Comparison of ENCODE assay signal across 1 cellular context in the genomic region with DNA sequence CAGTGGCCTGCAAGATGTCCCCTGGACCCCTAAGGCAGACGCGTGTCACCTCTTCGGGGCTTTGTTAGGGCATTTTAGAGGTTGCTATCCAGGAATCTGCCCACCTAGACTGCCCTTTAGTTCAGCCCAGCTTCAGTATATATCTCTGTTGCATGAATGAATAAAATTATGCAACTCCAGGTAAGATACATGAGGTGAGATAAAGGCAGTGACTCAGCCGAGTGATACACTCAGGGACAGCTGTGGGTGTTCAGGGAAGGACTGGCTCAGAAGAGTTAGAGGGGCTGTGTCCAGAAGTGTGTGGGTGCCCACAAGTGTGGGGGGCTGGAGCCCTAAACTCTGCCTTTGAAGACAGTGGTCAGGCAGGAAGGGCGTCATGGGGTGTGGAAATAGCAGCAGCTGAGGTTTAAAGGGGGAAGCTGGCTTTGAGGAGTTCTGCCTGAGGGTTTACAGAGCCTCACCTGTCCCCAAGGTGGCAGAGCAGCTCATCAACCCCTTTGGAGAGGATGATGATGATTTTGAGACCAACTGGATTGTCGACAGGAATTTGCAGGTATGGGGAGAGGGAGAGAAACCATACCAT.
TF ChIP-seq lines count a peak whose summit lies in the region.

No MANE protein-coding gene starts in this region.

TF ChIP-seq in GM23338, 12 proteins besides CTCF, POLR2A, EP300 and RAD21 (continued from another document):
- TF ChIP-seq NANOG (IDR thresholded peaks at IDR 0.05; ENCODE audit: borderline replicate concordance): no peak
- TF ChIP-seq, protein P1, sequence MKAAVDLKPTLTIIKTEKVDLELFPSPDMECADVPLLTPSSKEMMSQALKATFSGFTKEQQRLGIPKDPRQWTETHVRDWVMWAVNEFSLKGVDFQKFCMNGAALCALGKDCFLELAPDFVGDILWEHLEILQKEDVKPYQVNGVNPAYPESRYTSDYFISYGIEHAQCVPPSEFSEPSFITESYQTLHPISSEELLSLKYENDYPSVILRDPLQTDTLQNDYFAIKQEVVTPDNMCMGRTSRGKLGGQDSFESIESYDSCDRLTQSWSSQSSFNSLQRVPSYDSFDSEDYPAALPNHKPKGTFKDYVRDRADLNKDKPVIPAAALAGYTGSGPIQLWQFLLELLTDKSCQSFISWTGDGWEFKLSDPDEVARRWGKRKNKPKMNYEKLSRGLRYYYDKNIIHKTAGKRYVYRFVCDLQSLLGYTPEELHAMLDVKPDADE (IDR thresholded peaks at IDR 0.05): no peak
- TF ChIP-seq, protein P2, sequence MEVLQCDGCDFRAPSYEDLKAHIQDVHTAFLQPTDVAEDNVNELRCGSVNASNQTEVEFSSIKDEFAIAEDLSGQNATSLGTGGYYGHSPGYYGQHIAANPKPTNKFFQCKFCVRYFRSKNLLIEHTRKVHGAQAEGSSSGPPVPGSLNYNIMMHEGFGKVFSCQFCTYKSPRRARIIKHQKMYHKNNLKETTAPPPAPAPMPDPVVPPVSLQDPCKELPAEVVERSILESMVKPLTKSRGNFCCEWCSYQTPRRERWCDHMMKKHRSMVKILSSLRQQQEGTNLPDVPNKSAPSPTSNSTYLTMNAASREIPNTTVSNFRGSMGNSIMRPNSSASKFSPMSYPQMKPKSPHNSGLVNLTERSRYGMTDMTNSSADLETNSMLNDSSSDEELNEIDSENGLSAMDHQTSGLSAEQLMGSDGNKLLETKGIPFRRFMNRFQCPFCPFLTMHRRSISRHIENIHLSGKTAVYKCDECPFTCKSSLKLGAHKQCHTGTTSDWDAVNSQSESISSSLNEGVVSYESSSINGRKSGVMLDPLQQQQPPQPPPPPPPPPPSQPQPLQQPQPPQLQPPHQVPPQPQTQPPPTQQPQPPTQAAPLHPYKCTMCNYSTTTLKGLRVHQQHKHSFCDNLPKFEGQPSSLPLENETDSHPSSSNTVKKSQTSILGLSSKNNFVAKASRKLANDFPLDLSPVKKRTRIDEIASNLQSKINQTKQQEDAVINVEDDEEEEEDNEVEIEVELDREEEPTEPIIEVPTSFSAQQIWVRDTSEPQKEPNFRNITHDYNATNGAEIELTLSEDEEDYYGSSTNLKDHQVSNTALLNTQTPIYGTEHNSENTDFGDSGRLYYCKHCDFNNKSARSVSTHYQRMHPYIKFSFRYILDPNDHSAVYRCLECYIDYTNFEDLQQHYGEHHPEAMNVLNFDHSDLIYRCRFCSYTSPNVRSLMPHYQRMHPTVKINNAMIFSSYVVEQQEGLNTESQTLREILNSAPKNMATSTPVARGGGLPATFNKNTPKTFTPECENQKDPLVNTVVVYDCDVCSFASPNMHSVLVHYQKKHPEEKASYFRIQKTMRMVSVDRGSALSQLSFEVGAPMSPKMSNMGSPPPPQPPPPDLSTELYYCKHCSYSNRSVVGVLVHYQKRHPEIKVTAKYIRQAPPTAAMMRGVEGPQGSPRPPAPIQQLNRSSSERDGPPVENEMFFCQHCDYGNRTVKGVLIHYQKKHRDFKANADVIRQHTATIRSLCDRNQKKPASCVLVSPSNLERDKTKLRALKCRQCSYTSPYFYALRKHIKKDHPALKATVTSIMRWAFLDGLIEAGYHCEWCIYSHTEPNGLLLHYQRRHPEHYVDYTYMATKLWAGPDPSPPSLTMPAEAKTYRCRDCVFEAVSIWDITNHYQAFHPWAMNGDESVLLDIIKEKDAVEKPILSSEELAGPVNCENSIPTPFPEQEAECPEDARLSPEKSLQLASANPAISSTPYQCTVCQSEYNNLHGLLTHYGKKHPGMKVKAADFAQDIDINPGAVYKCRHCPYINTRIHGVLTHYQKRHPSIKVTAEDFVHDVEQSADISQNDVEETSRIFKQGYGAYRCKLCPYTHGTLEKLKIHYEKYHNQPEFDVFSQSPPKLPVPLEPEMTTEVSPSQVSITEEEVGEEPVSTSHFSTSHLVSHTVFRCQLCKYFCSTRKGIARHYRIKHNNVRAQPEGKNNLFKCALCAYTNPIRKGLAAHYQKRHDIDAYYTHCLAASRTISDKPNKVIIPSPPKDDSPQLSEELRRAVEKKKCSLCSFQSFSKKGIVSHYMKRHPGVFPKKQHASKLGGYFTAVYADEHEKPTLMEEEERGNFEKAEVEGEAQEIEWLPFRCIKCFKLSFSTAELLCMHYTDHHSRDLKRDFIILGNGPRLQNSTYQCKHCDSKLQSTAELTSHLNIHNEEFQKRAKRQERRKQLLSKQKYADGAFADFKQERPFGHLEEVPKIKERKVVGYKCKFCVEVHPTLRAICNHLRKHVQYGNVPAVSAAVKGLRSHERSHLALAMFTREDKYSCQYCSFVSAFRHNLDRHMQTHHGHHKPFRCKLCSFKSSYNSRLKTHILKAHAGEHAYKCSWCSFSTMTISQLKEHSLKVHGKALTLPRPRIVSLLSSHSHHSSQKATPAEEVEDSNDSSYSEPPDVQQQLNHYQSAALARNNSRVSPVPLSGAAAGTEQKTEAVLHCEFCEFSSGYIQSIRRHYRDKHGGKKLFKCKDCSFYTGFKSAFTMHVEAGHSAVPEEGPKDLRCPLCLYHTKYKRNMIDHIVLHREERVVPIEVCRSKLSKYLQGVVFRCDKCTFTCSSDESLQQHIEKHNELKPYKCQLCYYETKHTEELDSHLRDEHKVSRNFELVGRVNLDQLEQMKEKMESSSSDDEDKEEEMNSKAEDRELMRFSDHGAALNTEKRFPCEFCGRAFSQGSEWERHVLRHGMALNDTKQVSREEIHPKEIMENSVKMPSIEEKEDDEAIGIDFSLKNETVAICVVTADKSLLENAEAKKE (CRISPR knock-in tag; IDR thresholded peaks at IDR 0.05): no peak
- no peak for TF ChIP-seq ZNF114 (CRISPR knock-in tag; IDR thresholded peaks at IDR 0.05)
- TF ChIP-seq STAT1 (IDR thresholded peaks at IDR 0.05; ENCODE audit: unreplicated experiment): no peak
- TF ChIP-seq EZH2 (IDR thresholded peaks at IDR 0.05; ENCODE audit: low read depth, unreplicated experiment): no peak
